In the genomic region with DNA sequence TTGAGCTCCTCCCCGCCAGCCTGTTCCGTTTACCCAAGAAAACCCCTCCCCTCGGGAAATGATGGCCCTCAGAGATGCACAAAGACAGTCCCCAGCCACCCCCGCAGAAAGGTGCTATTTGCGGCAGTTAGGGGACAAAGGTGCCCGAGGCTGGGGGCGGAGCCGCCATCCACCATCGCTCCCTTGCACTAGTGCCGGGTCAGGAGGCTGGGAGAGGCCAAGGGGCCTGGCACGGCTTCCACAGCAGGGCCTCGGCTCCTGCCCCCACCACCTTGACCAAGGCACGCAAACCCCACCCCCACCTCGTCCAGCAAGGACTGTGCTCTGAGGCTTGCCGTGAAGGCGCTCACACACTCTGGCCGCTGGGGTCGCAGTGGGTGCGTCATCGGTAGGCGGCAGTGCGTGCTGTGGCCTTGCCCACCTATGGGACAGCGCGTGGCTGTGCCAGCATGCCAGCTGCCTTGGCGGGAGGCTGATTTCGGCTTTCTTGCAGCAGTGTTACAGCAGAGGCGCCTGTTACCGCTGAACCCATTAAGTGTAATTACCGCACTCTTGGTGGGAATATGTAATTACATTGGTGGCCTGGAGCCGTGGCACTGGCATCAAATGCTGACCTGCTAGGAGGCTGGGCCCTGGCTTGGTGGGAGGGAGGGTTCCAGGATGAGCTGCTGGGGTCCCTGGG, we compare ENCODE assay signal across 11 cellular contexts.
DNase-seq lines count a peak whose midpoint lies in the region; ATAC-seq and TF ChIP-seq lines count a peak whose summit lies in the region.
"Had no signal": no experiment of that assay in that cellular context is flagged by ENCODE, and none has a peak within 500 bp of the region (broad histone marks: within the 10 kb centered on the region; RNA-seq: fewer than 3 reads in every experiment).

No MANE protein-coding gene starts in this region.

- H3K27ac ChIP-seq in duodenal mucosa (ENCODE audit: low read depth, low read length): peak overlapping the region; percentile 20
- peak overlapping the region; percentile 36 to 64 for H3K27ac ChIP-seq in tibial artery

- no peaks in the 10 kb centered on the region for H3K27me3 ChIP-seq in duodenal mucosa (ENCODE audit: control insufficient read depth in 1 of 2, insufficient read depth in 2 of 2, low read length in 2 of 2)
- no peaks in the 10 kb centered on the region for H3K27me3 ChIP-seq in tibial artery

- no peak for TF ChIP-seq CTCF in tibial artery (IDR thresholded peaks at IDR 0.05)

- POLR2A ChIA-PET in HEK293T (lab: Yijun Ruan, JAX): no interaction called here

- peaks cover 0 to 14% of the 10 kb centered on the region in 2 donors for H3K4me1 ChIP-seq in duodenal mucosa (ENCODE audit: control insufficient read depth in 1 of 2, insufficient read depth in 2 of 2, low read length in 2 of 2)
- H3K4me1 ChIP-seq in tibial artery: peaks cover 0 to 39% (median 29%) of the 10 kb centered on the region in 4 donors

- peak; percentile 21 for DNase-seq in NCI-H2029 (lab: John Stamatoyannopoulos, UW)
- no peak for DNase-seq in NCI-H2029 treated with DMSO at 0.1 percent for 48 hours (lab: John Stamatoyannopoulos, UW)
- DNase-seq in NCI-H2171 (lab: John Stamatoyannopoulos, UW): peak; percentile 48
- no peak for DNase-seq in tibial artery
- no peak for DNase-seq in epidermal melanocyte (ENCODE audit: insufficient read length, low spot score)
- DNase-seq in HEK293T (ENCODE audit: extremely low spot score): no peak
- DNase-seq: activated naive CD4-positive, alpha-beta T cell; NCI-H187; T-helper 9 cell had no signal

- H3K36me3 ChIP-seq in duodenal mucosa (ENCODE audit: control insufficient read depth in 1 of 2, insufficient read depth in 2 of 2, low read length in 2 of 2) (no peaks in the 10 kb centered on the region), tibial artery (peaks cover 0 to 10% (median 0%) of the 10 kb centered on the region in 3 donors)

- intact Hi-C loops in tibial artery (cut with DNase I; ENCODE audit: low total_unique reads): loop anchor here (5.0 kb wide), 1 partner anchor 41 kb away; the partner anchor contains the start of gene CACNA1H

- no peak for ATAC-seq in HG03520 (IDR thresholded peaks at IDR 0.05; ENCODE audit: unreplicated experiment)

- no peak overlapping the region for H3K9ac ChIP-seq in duodenal mucosa (ENCODE audit: low read depth in 1 of 2, low read length in 2 of 2)

- CTCF ChIA-PET in HEK293T (lab: Yijun Ruan, JAX): interaction anchor here (0.8 to 1.0 kb wide), 2 partner anchors 86 to 136 kb away, joined by 3 read pairs; no protein-coding TSS in a partner anchor

- H3K4me3 ChIP-seq in duodenal mucosa (ENCODE audit: low read depth in 1 of 2, low read length in 2 of 2) (no peak overlapping the region), tibial artery (no peak overlapping the region)

- H3K9me3 ChIP-seq in duodenal mucosa (ENCODE audit: control insufficient read depth in 1 of 2, low read length in 2 of 2) (no peaks in the 10 kb centered on the region), tibial artery (no peaks in the 10 kb centered on the region)

TF ChIP-seq in HEK293T, 16 proteins besides CTCF, POLR2A, EP300 and RAD21:
- TF ChIP-seq, protein P1, sequence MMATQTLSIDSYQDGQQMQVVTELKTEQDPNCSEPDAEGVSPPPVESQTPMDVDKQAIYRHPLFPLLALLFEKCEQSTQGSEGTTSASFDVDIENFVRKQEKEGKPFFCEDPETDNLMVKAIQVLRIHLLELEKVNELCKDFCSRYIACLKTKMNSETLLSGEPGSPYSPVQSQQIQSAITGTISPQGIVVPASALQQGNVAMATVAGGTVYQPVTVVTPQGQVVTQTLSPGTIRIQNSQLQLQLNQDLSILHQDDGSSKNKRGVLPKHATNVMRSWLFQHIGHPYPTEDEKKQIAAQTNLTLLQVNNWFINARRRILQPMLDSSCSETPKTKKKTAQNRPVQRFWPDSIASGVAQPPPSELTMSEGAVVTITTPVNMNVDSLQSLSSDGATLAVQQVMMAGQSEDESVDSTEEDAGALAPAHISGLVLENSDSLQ (IDR thresholded peaks at IDR 0.05): no peak
- no peak for TF ChIP-seq LEF1 (IDR thresholded peaks at IDR 0.05; ENCODE audit: borderline replicate concordance)
- no peak for TF ChIP-seq ARNT (IDR thresholded peaks at IDR 0.05)
- no peak for TF ChIP-seq FOXM1 (IDR thresholded peaks at IDR 0.05; ENCODE audit: borderline replicate concordance)
- no peak for TF ChIP-seq BHLHE40 (IDR thresholded peaks at IDR 0.05; ENCODE audit: borderline replicate concordance)
- TF ChIP-seq ZNF384 (IDR thresholded peaks at IDR 0.05): no peak
- TF ChIP-seq SP1 (IDR thresholded peaks at IDR 0.05): no peak
- TF ChIP-seq NFRKB (IDR thresholded peaks at IDR 0.05): no peak
- no peak for TF ChIP-seq HDGF (IDR thresholded peaks at IDR 0.05; ENCODE audit: borderline replicate concordance)
- no peak for TF ChIP-seq TARDBP (IDR thresholded peaks at IDR 0.05)
- no peak for TF ChIP-seq FOXA1 (IDR thresholded peaks at IDR 0.05)
- no peak for TF ChIP-seq CTBP1 (IDR thresholded peaks at IDR 0.05; ENCODE audit: borderline replicate concordance)
- no peak for TF ChIP-seq FOXK2 (IDR thresholded peaks at IDR 0.05)
- TF ChIP-seq ELF4 (IDR thresholded peaks at IDR 0.05): no peak
- TF ChIP-seq SUZ12 (IDR thresholded peaks at IDR 0.05): no peak
- no peak for TF ChIP-seq L3MBTL2 (conservative IDR thresholded peaks at IDR 0.05)

Comparison
In these comparisons a context has a peak if more than half of its experiments do, and no peak if none do; other contexts are left out.
1. DNase-seq: peak in NCI-H2029 (single experiment) and NCI-H2171 (single experiment); none in NCI-H2029 treated with DMSO at 0.1 percent for 48 hours (single experiment), tibial artery (0 of 2), epidermal melanocyte (single experiment) and HEK293T (single experiment).